9 cellular contexts compared by ENCODE assay signal in the genomic region with DNA sequence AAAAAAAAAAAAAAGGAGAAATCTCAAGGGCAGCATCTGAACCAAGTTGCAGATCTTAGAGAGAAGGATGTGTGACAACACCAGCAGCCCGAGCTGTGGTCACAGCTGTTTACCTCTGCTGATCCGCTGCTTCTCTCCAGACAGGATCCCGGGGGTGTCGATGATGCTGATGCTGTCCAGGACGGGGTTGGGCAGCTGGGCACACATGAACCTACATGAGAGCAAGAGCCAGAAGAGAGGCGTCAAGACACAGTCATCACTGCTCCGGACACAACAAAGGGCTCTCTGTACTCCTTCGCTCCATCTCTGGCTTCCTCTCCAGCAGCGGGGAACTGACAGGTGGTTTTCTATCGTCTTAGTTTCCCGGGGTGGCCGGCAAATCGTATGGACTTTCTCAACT. TPM values are rescaled to one million over a fixed set of nuclear protein-coding genes. Genes with fewer than 3 reads are reported as not detected.
DNase-seq lines count a peak whose midpoint lies in the region; ATAC-seq and TF ChIP-seq lines count a peak whose summit lies in the region.
"Had no signal": no experiment of that assay in that cellular context is flagged by ENCODE, and none has a peak within 500 bp of the region (broad histone marks: within the 10 kb centered on the region; RNA-seq: fewer than 3 reads in every experiment).

No MANE protein-coding gene starts in this region.

- peaks cover 33% of the 10 kb centered on the region for H3K79me2 ChIP-seq in trophoblast cell (ENCODE audit: control insufficient read depth, insufficient read depth, low read length, poor library complexity)

- H3K9me3 Mint-ChIP-seq in CD8-positive, alpha-beta T cell: no peaks in the 10 kb centered on the region
- no peaks in the 10 kb centered on the region for H3K9me3 Mint-ChIP-seq in activated CD4-positive, alpha-beta memory T cell treated with anti-CD3 and anti-CD28 coated beads, Interleukin-2, amount 10 ng/mL, durations not matched to agents 7 days and 5 days

- peaks cover 78% of the 10 kb centered on the region for H3K4me1 Mint-ChIP-seq in CD8-positive, alpha-beta T cell (ENCODE audit: low read depth)
- peaks cover 72% of the 10 kb centered on the region for H3K4me1 Mint-ChIP-seq in activated CD4-positive, alpha-beta memory T cell treated with anti-CD3 and anti-CD28 coated beads, Interleukin-2, amount 10 ng/mL, durations not matched to agents 7 days and 5 days

- H3K14ac ChIP-seq in trophoblast cell (ENCODE audit: low read length): no peak overlapping the region

- intact Hi-C loops in CD8-positive, alpha-beta T cell (cut with DNase I, micrococcal nuclease): no loop called here

- H3K36me3 ChIP-seq in CD8-positive, alpha-beta T cell (ENCODE audit: insufficient read depth, low read length): peaks cover 34% of the 10 kb centered on the region
- H3K36me3 ChIP-seq in trophoblast cell (ENCODE audit: control insufficient read depth in 1 of 2, insufficient read depth in 2 of 2, low read length in 2 of 2): peaks cover 35 to 42% of the 10 kb centered on the region in 2 experiments

- WGBS in trophoblast cell (ENCODE audit: extremely low coverage, insufficient coverage, insufficient read length): no CpG with 5 or more reads among the region's 13 CpGs

- H2BK120ac ChIP-seq in trophoblast cell (ENCODE audit: insufficient read depth, low read length, poor library complexity): no peak overlapping the region

- H2AFZ ChIP-seq in trophoblast cell (ENCODE audit: insufficient read depth, low read length, poor library complexity): no peak overlapping the region

- H3K4me3 Mint-ChIP-seq in CD8-positive, alpha-beta T cell: peak overlapping the region; percentile 95
- peak overlapping the region; percentile 94 for H3K4me3 Mint-ChIP-seq in activated CD4-positive, alpha-beta memory T cell treated with anti-CD3 and anti-CD28 coated beads, Interleukin-2, amount 10 ng/mL, durations not matched to agents 7 days and 5 days

- no peak overlapping the region for H3K18ac ChIP-seq in trophoblast cell (ENCODE audit: low read length)

- H3K27ac ChIP-seq in CD8-positive, alpha-beta T cell (ENCODE audit: low read depth, low read length): peak overlapping the region; percentile 60
- H3K27ac ChIP-seq in trophoblast cell (ENCODE audit: low read depth, low read length): no peak overlapping the region
- H3K27ac ChIP-seq: foreskin keratinocyte had no signal

- no peak overlapping the region for H3K4ac ChIP-seq in trophoblast cell (ENCODE audit: low read depth, low read length)

- POLR2A ChIA-PET in CD8-positive, alpha-beta T cell (lab: Charles Lee): interaction anchor here (0.6 to 27.7 kb wide), 6 partner anchors 11 to 135 kb away, joined by 3 to 810 read pairs (median 9); partner anchors contain the start of genes CDC42BPG and SF1
- POLR2A ChIA-PET in activated CD4-positive, alpha-beta memory T cell treated with anti-CD3 and anti-CD28 coated beads, Interleukin-2, amount 10 ng/mL, durations not matched to agents 7 days and 5 days (lab: Charles Lee): interaction anchor here (1.5 to 25.5 kb wide), 2 partner anchors 9 to 17 kb away, joined by 4 to 1068 read pairs; partner anchors contain the start of gene CDC42BPG

- H3K23ac ChIP-seq in trophoblast cell (ENCODE audit: low read length): no peak overlapping the region

- H3K27me3 ChIP-seq in CD8-positive, alpha-beta T cell (ENCODE audit: insufficient read depth, low read length): no peaks in the 10 kb centered on the region
- no peaks in the 10 kb centered on the region for H3K27me3 ChIP-seq in mononuclear cell (ENCODE audit: insufficient read depth, low read length)
- no peaks in the 10 kb centered on the region for H3K27me3 ChIP-seq in trophoblast cell (ENCODE audit: insufficient read depth, low read length)
- H3K27me3 ChIP-seq: foreskin keratinocyte had no signal

- peaks cover 71% of the 10 kb centered on the region for H3K36me3 Mint-ChIP-seq in CD8-positive, alpha-beta T cell
- peaks cover 69% of the 10 kb centered on the region for H3K36me3 Mint-ChIP-seq in activated CD4-positive, alpha-beta memory T cell treated with anti-CD3 and anti-CD28 coated beads, Interleukin-2, amount 10 ng/mL, durations not matched to agents 7 days and 5 days (ENCODE audit: low read depth)

- no peak overlapping the region for H3K4me2 ChIP-seq in trophoblast cell (ENCODE audit: low read length)

- H2BK5ac ChIP-seq in trophoblast cell (ENCODE audit: low read depth, low read length, poor library complexity): no peak overlapping the region

- no peak overlapping the region for H4K12ac ChIP-seq in trophoblast cell (ENCODE audit: low read depth, low read length)

- H4K8ac ChIP-seq in trophoblast cell (ENCODE audit: low read depth, low read length): no peak overlapping the region

- no peaks in the 10 kb centered on the region for H3K9me3 ChIP-seq in CD8-positive, alpha-beta T cell (ENCODE audit: low read length)
- no peaks in the 10 kb centered on the region for H3K9me3 ChIP-seq in mononuclear cell (ENCODE audit: low read depth, low read length)
- H3K9me3 ChIP-seq in trophoblast cell (ENCODE audit: insufficient read depth, low read depth, low read length): no peaks in the 10 kb centered on the region

- H3K4me1 ChIP-seq in CD8-positive, alpha-beta T cell (ENCODE audit: insufficient read depth, low read length): peaks cover 79% of the 10 kb centered on the region
- H3K4me1 ChIP-seq in mononuclear cell (ENCODE audit: insufficient read depth, low read length) (peaks cover 92% of the 10 kb centered on the region), trophoblast cell (ENCODE audit: control insufficient read depth in 1 of 2, insufficient read depth in 2 of 2, low read length in 2 of 2) (peaks cover 29 to 42% of the 10 kb centered on the region in 2 experiments)

- no peak overlapping the region for H2BK12ac ChIP-seq in trophoblast cell (ENCODE audit: low read length)

- CTCF ChIA-PET in CD8-positive, alpha-beta T cell (lab: Charles Lee): interaction anchor here (3.9 to 30.0 kb wide), 3 partner anchors 14 to 21 kb away, joined by 25 to 1398 read pairs (median 42); partner anchors contain the start of gene CDC42BPG
- CTCF ChIA-PET in activated CD4-positive, alpha-beta memory T cell treated with anti-CD3 and anti-CD28 coated beads, Interleukin-2, amount 10 ng/mL, durations not matched to agents 7 days and 5 days (lab: Charles Lee): interaction anchor here (0.7 to 30.2 kb wide), 4 partner anchors 9 to 19 kb away, joined by 3 to 957 read pairs (median 12); partner anchors contain the start of gene CDC42BPG

- peak overlapping the region; percentile 100 for H3K4me3 ChIP-seq in CD8-positive, alpha-beta T cell (ENCODE audit: low read depth, low read length)
- peak overlapping the region; percentile 17 for H3K4me3 ChIP-seq in mononuclear cell (ENCODE audit: low read length)
- no peak overlapping the region for H3K4me3 ChIP-seq in trophoblast cell (ENCODE audit: low read depth, low read length)

- peak overlapping the region; percentile 97 for H3K27ac Mint-ChIP-seq in CD8-positive, alpha-beta T cell
- H3K27ac Mint-ChIP-seq in activated CD4-positive, alpha-beta memory T cell treated with anti-CD3 and anti-CD28 coated beads, Interleukin-2, amount 10 ng/mL, durations not matched to agents 7 days and 5 days: peak overlapping the region; percentile 91

- ATAC-seq in CD8-positive, alpha-beta T cell: peak; percentile 12
- ATAC-seq in HG02852 (IDR thresholded peaks at IDR 0.05; ENCODE audit: unreplicated experiment) (no peak), GM19397 (IDR thresholded peaks at IDR 0.05; ENCODE audit: unreplicated experiment) (no peak)
- ATAC-seq: foreskin keratinocyte had no signal

- peaks cover 34% of the 10 kb centered on the region for H3K79me1 ChIP-seq in trophoblast cell (ENCODE audit: low read length)

- DNase-seq in CD8-positive, alpha-beta T cell: peak in 3 of 7 experiments; percentile 54 to 83 (median 58)
- peak; percentile 67 for DNase-seq in activated CD4-positive, alpha-beta memory T cell treated with anti-CD3 and anti-CD28 coated beads, Interleukin-2, amount 10 ng/mL, durations not matched to agents 7 days and 5 days
- no peak for DNase-seq in trophoblast cell
- DNase-seq: foreskin keratinocyte; NCI-H1092 treated with DMSO at 0.1 percent for 48 hours; stimulated activated CD4-positive, alpha-beta T cell treated with anti-CD3 and anti-CD28 coated beads, Interleukin-1b, Interleukin-23, amount 100 ng/mL, for 48 hours had no signal

- no peak overlapping the region for H4K91ac ChIP-seq in trophoblast cell (ENCODE audit: low read depth, low read length)

- H3K9ac ChIP-seq in trophoblast cell (ENCODE audit: low read length): no peak overlapping the region

- no peaks in the 10 kb centered on the region for H3K27me3 Mint-ChIP-seq in CD8-positive, alpha-beta T cell (ENCODE audit: low read depth)
- no peaks in the 10 kb centered on the region for H3K27me3 Mint-ChIP-seq in activated CD4-positive, alpha-beta memory T cell treated with anti-CD3 and anti-CD28 coated beads, Interleukin-2, amount 10 ng/mL, durations not matched to agents 7 days and 5 days

- no peak overlapping the region for H2AK5ac ChIP-seq in trophoblast cell (ENCODE audit: low read length)

- no peak for TF ChIP-seq CTCF in CD8-positive, alpha-beta T cell (IDR thresholded peaks at IDR 0.05)

RNA-seq across cellular contexts. Expression of gene EHD1, which starts 4.1 kb away (rescaled TPM):
- 100 to 1,000 TPM; 187 to 212 TPM for total RNA-seq in CD8-positive, alpha-beta T cell
- total RNA-seq in activated CD4-positive, alpha-beta memory T cell treated with anti-CD3 and anti-CD28 coated beads, Interleukin-2, amount 10 ng/mL, durations not matched to agents 7 days and 5 days: 100 to 1,000 TPM; 138 to 146 TPM
- total RNA-seq in mononuclear cell: 183 TPM
- 138 and 148 TPM in 2 replicates for polyA plus RNA-seq in trophoblast cell (2013)

RNA-seq across cellular contexts. Expression of gene CDC42BPG, which starts 29.9 kb away (rescaled TPM):
- total RNA-seq in CD8-positive, alpha-beta T cell: 1 to 10 TPM; 6.5 to 7.9 TPM
- under 1 TPM; 0.65 to 0.70 TPM for total RNA-seq in activated CD4-positive, alpha-beta memory T cell treated with anti-CD3 and anti-CD28 coated beads, Interleukin-2, amount 10 ng/mL, durations not matched to agents 7 days and 5 days
- total RNA-seq in mononuclear cell: 1.7 TPM
- polyA plus RNA-seq in trophoblast cell (2013): 19.4 and 20.9 TPM in 2 replicates

RNA-seq across cellular contexts. Expression of gene ATG2A, which starts 42.7 kb away (rescaled TPM):
- 100 to 1,000 TPM; 285 to 311 TPM for total RNA-seq in CD8-positive, alpha-beta T cell
- 10 to 100 TPM; 37.4 to 40.7 TPM for total RNA-seq in activated CD4-positive, alpha-beta memory T cell treated with anti-CD3 and anti-CD28 coated beads, Interleukin-2, amount 10 ng/mL, durations not matched to agents 7 days and 5 days
- 80.2 TPM for total RNA-seq in mononuclear cell
- 16.5 and 17.3 TPM in 2 replicates for polyA plus RNA-seq in trophoblast cell (2013)

RNA-seq across cellular contexts. Expression of gene PPP2R5B, which starts 50.2 kb away (rescaled TPM):
- 10 to 100 TPM; 14.8 to 18.0 TPM for total RNA-seq in CD8-positive, alpha-beta T cell
- 10 to 100 TPM; 19.8 to 21.1 TPM for total RNA-seq in activated CD4-positive, alpha-beta memory T cell treated with anti-CD3 and anti-CD28 coated beads, Interleukin-2, amount 10 ng/mL, durations not matched to agents 7 days and 5 days
- 5.8 TPM for total RNA-seq in mononuclear cell
- polyA plus RNA-seq in trophoblast cell (2013): 10.5 and 11.1 TPM in 2 replicates
